ENCODE assay signal across 8 cellular contexts in genomic region chr1:32538887-32539583, GRCh38. TPM values are rescaled to one million over a fixed set of nuclear protein-coding genes. Genes with fewer than 3 reads are reported as not detected.
DNase-seq lines count a peak whose midpoint lies in the region; ATAC-seq and TF ChIP-seq lines count a peak whose summit lies in the region.

TSS of gene ZBTB8A (plus strand) at chr1:32539427. CDS start at chr1:32592932, 53,505 bp downstream.

- peak within 1 kb of the TSS; percentile 73 for H3K4me3 Mint-ChIP-seq in T-helper 1 cell treated with Interleukin-12 subunit alpha and Interleukin-12 subunit beta and Interleukin-4 antibody, amounts not matched to agents 30 μg/mL and 1 μg/mL, for 36 hours
- H3K4me3 Mint-ChIP-seq in activated B cell treated with CpG ODN at 0.5 μM for 24 hours (peak within 1 kb of the TSS; percentile 83), mesothelial cell of epicardium (peak within 1 kb of the TSS; percentile 87)

- peaks cover 3% of the 10 kb centered on the region for H3K27me3 ChIP-seq in thymus (ENCODE audit: control insufficient read depth, insufficient read depth)

- no peaks in the 10 kb centered on the region for H3K36me3 Mint-ChIP-seq in T-helper 1 cell treated with Interleukin-12 subunit alpha and Interleukin-12 subunit beta and Interleukin-4 antibody, amounts not matched to agents 30 μg/mL and 1 μg/mL, for 36 hours (ENCODE audit: low read depth)
- H3K36me3 Mint-ChIP-seq in activated B cell treated with CpG ODN at 0.5 μM for 24 hours (ENCODE audit: low read depth) = no peaks in the 10 kb centered on the region
- peaks cover 2% of the 10 kb centered on the region for H3K36me3 Mint-ChIP-seq in mesothelial cell of epicardium

- no peaks in the 10 kb centered on the region for H3K9me3 ChIP-seq in thymus (ENCODE audit: control insufficient read depth)

- POLR2A ChIA-PET in activated B cell treated with CpG ODN at 0.5 μM for 24 hours (lab: Charles Lee) = interaction anchor here (0.7 kb wide), 1 partner anchor 863 kb away, joined by 3 read pairs; no protein-coding TSS in a partner anchor

- intact Hi-C loops in activated B cell treated with CpG ODN at 0.5 μM for 24 hours (cut with micrococcal nuclease) = no loop called here

- TF ChIP-seq CTCF in activated B cell treated with CpG ODN at 0.5 μM for 24 hours (IDR thresholded peaks at IDR 0.05) (no peak), epithelial cell of proximal tubule (conservative IDR thresholded peaks at IDR 0.05; ENCODE audit: low read depth, low read length) (no peak), mesothelial cell of epicardium (IDR thresholded peaks at IDR 0.05; ENCODE audit: unreplicated experiment) (no peak)

- no peak for DNase-seq in T-helper 1 cell
- peak; percentile 82 to 87 for DNase-seq in NCI-H2081 (lab: John Stamatoyannopoulos, UW)
- peak; percentile 17 for DNase-seq in activated B cell treated with CpG ODN at 0.5 μM for 24 hours
- DNase-seq in epithelial cell of proximal tubule (ENCODE audit: low read depth) = no peak
- peak; percentile 20 to 63 for DNase-seq in mesothelial cell of epicardium (ENCODE audit: low spot score in 2 of 2, unreplicated experiment in 2 of 2)

- peak within 1 kb of the TSS; percentile 52 for H3K27ac ChIP-seq in thymus (ENCODE audit: low read depth)

- peaks cover 4% of the 10 kb centered on the region for H3K4me1 Mint-ChIP-seq in T-helper 1 cell treated with Interleukin-12 subunit alpha and Interleukin-12 subunit beta and Interleukin-4 antibody, amounts not matched to agents 30 μg/mL and 1 μg/mL, for 36 hours (ENCODE audit: low read depth)
- H3K4me1 Mint-ChIP-seq in activated B cell treated with CpG ODN at 0.5 μM for 24 hours (peaks cover 21% of the 10 kb centered on the region), mesothelial cell of epicardium (peaks cover 28% of the 10 kb centered on the region)

- CTCF ChIA-PET in activated B cell treated with CpG ODN at 0.5 μM for 24 hours (lab: Charles Lee) = no interaction called here

- peaks cover 86% of the 10 kb centered on the region for H3K27me3 Mint-ChIP-seq in T-helper 1 cell treated with Interleukin-12 subunit alpha and Interleukin-12 subunit beta and Interleukin-4 antibody, amounts not matched to agents 30 μg/mL and 1 μg/mL, for 36 hours (ENCODE audit: low read depth)
- H3K27me3 Mint-ChIP-seq in activated B cell treated with CpG ODN at 0.5 μM for 24 hours (peaks cover 45% of the 10 kb centered on the region), mesothelial cell of epicardium (ENCODE audit: low read depth) (no peaks in the 10 kb centered on the region)

- no peak within 1 kb of the TSS for H3K27ac Mint-ChIP-seq in T-helper 1 cell treated with Interleukin-12 subunit alpha and Interleukin-12 subunit beta and Interleukin-4 antibody, amounts not matched to agents 30 μg/mL and 1 μg/mL, for 36 hours
- no peak within 1 kb of the TSS for H3K27ac Mint-ChIP-seq in activated B cell treated with CpG ODN at 0.5 μM for 24 hours
- H3K27ac Mint-ChIP-seq in mesothelial cell of epicardium = peak within 1 kb of the TSS; percentile 95

- H3K4me3 ChIP-seq in epithelial cell of proximal tubule (ENCODE audit: low read depth, low read length) = peak within 1 kb of the TSS; percentile 66
- H3K4me3 ChIP-seq in thymus (ENCODE audit: low read length) = peak within 1 kb of the TSS; percentile 69

- no peaks in the 10 kb centered on the region for H3K36me3 ChIP-seq in thymus (ENCODE audit: control insufficient read depth, insufficient read depth)

- peaks cover 13% of the 10 kb centered on the region for H3K4me1 ChIP-seq in thymus (ENCODE audit: control insufficient read depth, insufficient read depth, low read length)

- no peaks in the 10 kb centered on the region for H3K9me3 Mint-ChIP-seq in T-helper 1 cell treated with Interleukin-12 subunit alpha and Interleukin-12 subunit beta and Interleukin-4 antibody, amounts not matched to agents 30 μg/mL and 1 μg/mL, for 36 hours
- H3K9me3 Mint-ChIP-seq in activated B cell treated with CpG ODN at 0.5 μM for 24 hours = no peaks in the 10 kb centered on the region
- no peaks in the 10 kb centered on the region for H3K9me3 Mint-ChIP-seq in mesothelial cell of epicardium

- ATAC-seq in activated B cell treated with CpG ODN at 0.5 μM for 24 hours (ENCODE audit: low read depth) = peak; percentile 40
- no peak for ATAC-seq in HG02759 (IDR thresholded peaks at IDR 0.05; ENCODE audit: unreplicated experiment)

- under 1% methylated on average over 33 of the region's 33 CpGs for WGBS in thymus

RNA-seq across cellular contexts. Expression of gene ZBTB8A, which starts in this region (rescaled TPM):
- total RNA-seq in activated B cell treated with CpG ODN at 0.5 μM for 24 hours (0.11 and 0.24 TPM in 2 replicates), epithelial cell of proximal tubule (3.2 and 4.4 TPM in 2 replicates), mesothelial cell of epicardium (14.8 to 16.2 TPM (median 14.9 TPM) in 3 replicates)
- 2.1 TPM for polyA plus RNA-seq in thymus

Comparison
In these comparisons a context has a peak if more than half of its experiments do, and no peak if none do; other contexts are left out.
1. Peak in DNase-seq and ATAC-seq in activated B cell treated with CpG ODN at 0.5 μM for 24 hours; RNA of the gene not detected or under 1 TPM.
2. DNase-seq: peak in NCI-H2081 (2 of 2) and mesothelial cell of epicardium (2 of 2); none in T-helper 1 cell (0 of 5) and epithelial cell of proximal tubule (single experiment).
3. Peak in every context shown above with its lines, with median percentiles within 50 percentile points of each other: H3K4me3 Mint-ChIP-seq.